ENCODE assay signal across 1 cellular context in the genomic region with DNA sequence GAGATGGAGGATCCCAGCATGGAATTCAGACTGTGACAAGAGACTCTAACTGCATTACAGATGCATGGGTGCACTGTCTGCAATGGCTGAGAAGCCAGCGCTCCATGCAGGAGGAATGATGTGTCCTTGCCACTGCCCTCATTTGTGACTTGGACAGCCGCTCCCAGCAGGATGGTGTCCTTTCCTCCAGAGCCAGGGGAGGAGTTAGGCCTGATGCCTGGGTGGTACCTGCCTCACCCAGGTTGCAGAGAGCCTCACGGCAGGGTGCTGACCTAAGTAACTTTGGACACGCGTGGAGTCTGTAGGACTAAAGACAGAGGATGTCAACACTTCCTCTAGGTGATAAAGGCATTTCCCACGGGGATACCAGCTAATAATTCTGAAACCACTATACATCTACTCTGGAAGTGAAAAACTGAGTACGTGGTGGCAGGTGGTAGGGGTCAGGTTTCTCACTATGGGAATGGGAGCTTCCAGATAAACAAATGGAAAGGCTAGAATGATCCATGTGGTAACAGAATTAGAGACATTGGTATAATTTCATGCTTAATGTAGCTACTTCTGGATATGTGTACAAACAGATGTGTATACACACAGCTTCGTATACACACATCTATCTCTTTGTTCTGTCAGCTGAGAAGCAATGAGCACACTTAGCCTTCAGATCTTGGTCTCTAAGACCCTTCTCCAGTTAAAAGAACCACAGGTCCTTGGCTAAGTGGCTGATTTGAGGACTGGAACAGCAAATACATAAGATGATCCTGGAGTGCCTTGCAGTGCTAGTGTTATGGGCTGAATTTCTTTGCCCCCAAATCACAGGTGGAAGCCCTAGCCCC.
TF ChIP-seq lines count a peak whose summit lies in the region.

No MANE protein-coding gene starts in this region.

TF ChIP-seq in HCT116, 20 proteins besides CTCF, POLR2A, EP300 and RAD21 (continued from another document):
- TF ChIP-seq, protein P1, sequence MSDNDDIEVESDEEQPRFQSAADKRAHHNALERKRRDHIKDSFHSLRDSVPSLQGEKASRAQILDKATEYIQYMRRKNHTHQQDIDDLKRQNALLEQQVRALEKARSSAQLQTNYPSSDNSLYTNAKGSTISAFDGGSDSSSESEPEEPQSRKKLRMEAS (IDR thresholded peaks at IDR 0.05), result no peak
- TF ChIP-seq ZNF274 (IDR thresholded peaks at IDR 0.05; ENCODE audit: low read depth, low read length), result no peak
- no peak for TF ChIP-seq POLR2AphosphoS5 (IDR thresholded peaks at IDR 0.05; ENCODE audit: low read depth, low read length)
- TF ChIP-seq, protein P2, sequence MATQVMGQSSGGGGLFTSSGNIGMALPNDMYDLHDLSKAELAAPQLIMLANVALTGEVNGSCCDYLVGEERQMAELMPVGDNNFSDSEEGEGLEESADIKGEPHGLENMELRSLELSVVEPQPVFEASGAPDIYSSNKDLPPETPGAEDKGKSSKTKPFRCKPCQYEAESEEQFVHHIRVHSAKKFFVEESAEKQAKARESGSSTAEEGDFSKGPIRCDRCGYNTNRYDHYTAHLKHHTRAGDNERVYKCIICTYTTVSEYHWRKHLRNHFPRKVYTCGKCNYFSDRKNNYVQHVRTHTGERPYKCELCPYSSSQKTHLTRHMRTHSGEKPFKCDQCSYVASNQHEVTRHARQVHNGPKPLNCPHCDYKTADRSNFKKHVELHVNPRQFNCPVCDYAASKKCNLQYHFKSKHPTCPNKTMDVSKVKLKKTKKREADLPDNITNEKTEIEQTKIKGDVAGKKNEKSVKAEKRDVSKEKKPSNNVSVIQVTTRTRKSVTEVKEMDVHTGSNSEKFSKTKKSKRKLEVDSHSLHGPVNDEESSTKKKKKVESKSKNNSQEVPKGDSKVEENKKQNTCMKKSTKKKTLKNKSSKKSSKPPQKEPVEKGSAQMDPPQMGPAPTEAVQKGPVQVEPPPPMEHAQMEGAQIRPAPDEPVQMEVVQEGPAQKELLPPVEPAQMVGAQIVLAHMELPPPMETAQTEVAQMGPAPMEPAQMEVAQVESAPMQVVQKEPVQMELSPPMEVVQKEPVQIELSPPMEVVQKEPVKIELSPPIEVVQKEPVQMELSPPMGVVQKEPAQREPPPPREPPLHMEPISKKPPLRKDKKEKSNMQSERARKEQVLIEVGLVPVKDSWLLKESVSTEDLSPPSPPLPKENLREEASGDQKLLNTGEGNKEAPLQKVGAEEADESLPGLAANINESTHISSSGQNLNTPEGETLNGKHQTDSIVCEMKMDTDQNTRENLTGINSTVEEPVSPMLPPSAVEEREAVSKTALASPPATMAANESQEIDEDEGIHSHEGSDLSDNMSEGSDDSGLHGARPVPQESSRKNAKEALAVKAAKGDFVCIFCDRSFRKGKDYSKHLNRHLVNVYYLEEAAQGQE (IDR thresholded peaks at IDR 0.05; ENCODE audit: low read depth), result no peak
- TF ChIP-seq EZH2 (IDR thresholded peaks at IDR 0.05), result no peak
- no peak for TF ChIP-seq SRF (IDR thresholded peaks at IDR 0.05; ENCODE audit: low read depth)
